Comparison of ENCODE assay signal across 26 cellular contexts in genomic region chr4:154620111-154620510, GRCh38. TPM values are rescaled to one million over a fixed set of nuclear protein-coding genes. Genes with fewer than 3 reads are reported as not detected.
"Had no signal": no experiment of that assay in that cellular context is flagged by ENCODE, and none has a peak within 500 bp of the region (broad histone marks: within the 10 kb centered on the region; RNA-seq: fewer than 3 reads in every experiment).

No MANE protein-coding gene starts in this region.

- ATAC-seq: activated CD4-positive, alpha-beta T cell treated with anti-CD3 and anti-CD28 coated beads for 36 hours; activated CD8-positive, alpha-beta T cell treated with anti-CD3 and anti-CD28 coated beads, Interleukin-2, amount 10 ng/mL, durations not matched to agents 7 days and 5 days; Panc1; Right ventricle myocardium inferior; T-cell had no signal

- H3K4me1 ChIP-seq: adrenal gland had no signal

- H3K27me3 ChIP-seq: adrenal gland had no signal

- FAIRE-seq: TTC549 had no signal

- H3K36me3 ChIP-seq: adrenal gland had no signal

- H3K9me3 ChIP-seq: adrenal gland had no signal

- H3K27ac ChIP-seq: adrenal gland, SK-N-MC had no signal

- DNase-seq: activated CD4-positive, alpha-beta T cell treated with anti-CD3 and anti-CD28 coated beads for 36 hours; activated CD4-positive, CD25-positive, alpha-beta regulatory T cell; activated CD8-positive, alpha-beta memory T cell treated with anti-CD3 and anti-CD28 coated beads, Interleukin-2, amount 50 U/mL, for 48 hours; activated CD8-positive, alpha-beta T cell treated with anti-CD3 and anti-CD28 coated beads, Interleukin-2, amount 10 ng/mL, durations not matched to agents 7 days and 5 days; activated naive CD4-positive, alpha-beta T cell treated with anti-CD3 and anti-CD28 coated beads, Interleukin-2, amount 50 U/mL, for 16 hours; activated naive CD8-positive, alpha-beta T cell treated with anti-CD3 and anti-CD28 coated beads, Interleukin-2, amount 10 ng/mL, durations not matched to agents 7 days and 5 days; activated T-cell treated with anti-CD3 and anti-CD28 coated beads, Interleukin-2, amount 50 U/mL, for 1 hour; adrenal gland; anterior cingulate cortex; MM.1S; NCI-H1105 treated with DMSO at 0.1 percent for 48 hours; NCI-H1436 treated with DMSO at 0.1 percent for 48 hours; NCI-H187; NCI-H2081; NCI-H446 treated with DMSO at 0.1 percent for 48 hours; NCI-H526; NCI-H774; OCI-M1; RPMI8226; T-cell; T-helper 2 cell; T1000 had no signal

- H3K4me3 ChIP-seq: adrenal gland, SK-N-MC had no signal

RNA-seq across cellular contexts. Expression of gene FGG, which starts 7.7 kb away (rescaled TPM):
- total RNA-seq: activated CD4-positive, alpha-beta T cell treated with anti-CD3 and anti-CD28 coated beads for 36 hours; activated CD8-positive, alpha-beta T cell treated with anti-CD3 and anti-CD28 coated beads, Interleukin-2, amount 10 ng/mL, durations not matched to agents 7 days and 5 days; activated naive CD8-positive, alpha-beta T cell treated with anti-CD3 and anti-CD28 coated beads, Interleukin-2, amount 10 ng/mL, durations not matched to agents 7 days and 5 days; Right ventricle myocardium inferior had no signal

RNA-seq across cellular contexts. Expression of gene FGA, which starts 29.6 kb away (rescaled TPM):
- total RNA-seq: activated CD4-positive, alpha-beta T cell treated with anti-CD3 and anti-CD28 coated beads for 36 hours; activated CD8-positive, alpha-beta T cell treated with anti-CD3 and anti-CD28 coated beads, Interleukin-2, amount 10 ng/mL, durations not matched to agents 7 days and 5 days; activated naive CD8-positive, alpha-beta T cell treated with anti-CD3 and anti-CD28 coated beads, Interleukin-2, amount 10 ng/mL, durations not matched to agents 7 days and 5 days; Right ventricle myocardium inferior had no signal

RNA-seq across cellular contexts. Expression of gene FGB, which starts 57.3 kb away (rescaled TPM):
- total RNA-seq: activated CD4-positive, alpha-beta T cell treated with anti-CD3 and anti-CD28 coated beads for 36 hours; activated CD8-positive, alpha-beta T cell treated with anti-CD3 and anti-CD28 coated beads, Interleukin-2, amount 10 ng/mL, durations not matched to agents 7 days and 5 days; activated naive CD8-positive, alpha-beta T cell treated with anti-CD3 and anti-CD28 coated beads, Interleukin-2, amount 10 ng/mL, durations not matched to agents 7 days and 5 days; Right ventricle myocardium inferior had no signal
